16 cellular contexts compared by ENCODE assay signal in genomic region chr11:8728566-8728965, GRCh38. TPM values are rescaled to one million over a fixed set of nuclear protein-coding genes. Genes with fewer than 3 reads are reported as not detected.
DNase-seq lines count a peak whose midpoint lies in the region; ATAC-seq, FAIRE-seq and TF ChIP-seq lines count a peak whose summit lies in the region.
"Had no signal": no experiment of that assay in that cellular context is flagged by ENCODE, and none has a peak within 500 bp of the region (broad histone marks: within the 10 kb centered on the region; RNA-seq: fewer than 3 reads in every experiment).

No MANE protein-coding gene starts in this region.

- no peaks in the 10 kb centered on the region for H3K36me3 ChIP-seq in Panc1 (ENCODE audit: control insufficient read depth, insufficient read depth, low read length)

- POLR2A ChIA-PET in Panc1 (lab: Charles Lee), result no interaction called here

- no peak for FAIRE-seq in GM12892 (lab: Jason Lieb, UNC)
- FAIRE-seq: endothelial cell of umbilical vein had no signal

- intact Hi-C loops in Panc1 (cut with micrococcal nuclease; ENCODE audit: unreplicated experiment), result no loop called here

- in situ Hi-C loops in Panc1 (cut with HindIII; ENCODE audit: low pct_unique_long_range_greater_than_20kb, low sequenced_read_pairs), result no loop called here

- ATAC-seq in Panc1 (no peak), HG03432 (IDR thresholded peaks at IDR 0.05; ENCODE audit: unreplicated experiment) (no peak)

- H3K27me3 ChIP-seq in Panc1 (ENCODE audit: control insufficient read depth, insufficient read depth, low read length), result no peaks in the 10 kb centered on the region

- TF ChIP-seq CTCF in Panc1 (IDR thresholded peaks at IDR 0.05) (no peak), fibroblast of mammary gland (conservative IDR thresholded peaks at IDR 0.05; ENCODE audit: control insufficient read depth, insufficient read depth, low read depth, low read length) (no peak)

- TF ChIP-seq POLR2A in GM12892 (IDR thresholded peaks at IDR 0.05; ENCODE audit: low read depth, low read length), result no peak

- H3K9me3 ChIP-seq in Panc1 (ENCODE audit: control insufficient read depth, insufficient read depth, low read depth, low read length), result no peaks in the 10 kb centered on the region
- H3K9me3 ChIP-seq: psoas muscle had no signal

- H3K4me3 ChIP-seq in Panc1 (ENCODE audit: low read depth in 2 of 2, low read length in 2 of 2) (no peak overlapping the region), fibroblast of mammary gland (ENCODE audit: control insufficient read depth, low read depth, low read length) (no peak overlapping the region)
- H3K4me3 ChIP-seq: psoas muscle had no signal

- DNase-seq in HCEC 1CT (peak; percentile 45), Panc1 (ENCODE audit: low read depth, low spot score) (no peak), fibroblast of mammary gland (ENCODE audit: low read depth) (peak; percentile 51), retina (peak; percentile 47), COR-L47 (lab: John Stamatoyannopoulos, UW) (no peak), GM12892 (ENCODE audit: insufficient read length) (no peak)
- no peak for DNase-seq in activated effector memory CD4-positive, alpha-beta T cell treated with anti-CD3 and anti-CD28 coated beads, Interleukin-2, amount 50 U/mL, for 16 hours
- DNase-seq: activated CD4-positive, alpha-beta T cell treated with anti-CD3 and anti-CD28 coated beads, Interleukin-2, amount 50 U/mL, for 1 hour; NCI-H2107; psoas muscle; stimulated activated CD4-positive, alpha-beta T cell treated with anti-CD3 and anti-CD28 coated beads, Interleukin-4, amount 100 ng/mL, for 4 hours; stimulated activated naive CD4-positive, alpha-beta T cell treated with Interleukin-2 at 50 U/mL for 16 hours; T-helper 1 cell had no signal

- TSS peak; percentile 10 for BruUV-seq in Panc1 (replicated peaks; lab: Mats Ljungman, UMichigan)

- peaks cover 3% of the 10 kb centered on the region; the same call in 1 of the 2 replicates for H3K4me1 ChIP-seq in Panc1 (ENCODE audit: control insufficient read depth, insufficient read depth, low read length)

- no peak overlapping the region for H3K27ac ChIP-seq in Panc1 (ENCODE audit: low read length)
- H3K27ac ChIP-seq: C4-2B, psoas muscle had no signal

- CTCF ChIA-PET in Panc1 (lab: Charles Lee), result no interaction called here

RNA-seq across cellular contexts. Expression of gene RPL27A, which starts 46.0 kb away (rescaled TPM):
- total RNA-seq in Panc1 (2021; ENCODE audit: unreplicated experiment), result 1,115 TPM
- 3,180 TPM for polyA plus RNA-seq in Panc1 (2012; ENCODE audit: insufficient read length)
- polyA plus RNA-seq in GM12892 (2012; ENCODE audit: missing spikeins), result 4,980 TPM

RNA-seq across cellular contexts. Expression of gene TRIM66, which starts 46.1 kb away (rescaled TPM):
- total RNA-seq in Panc1 (2021; ENCODE audit: unreplicated experiment), result 30.4 TPM
- polyA plus RNA-seq in Panc1 (2012; ENCODE audit: insufficient read length), result 17.9 TPM
- 9.0 TPM for polyA plus RNA-seq in GM12892 (2012; ENCODE audit: missing spikeins)

Comparison
In these comparisons a context has a peak if more than half of its experiments do, and no peak if none do; other contexts are left out.
1. DNase-seq: peak in HCEC 1CT (single experiment), fibroblast of mammary gland (single experiment) and retina (single experiment); none in Panc1 (single experiment), COR-L47 (single experiment), activated effector memory CD4-positive, alpha-beta T cell treated with anti-CD3 and anti-CD28 coated beads, Interleukin-2, amount 50 U/mL, for 16 hours (single experiment) and GM12892 (single experiment).